1 cellular context compared by ENCODE assay signal in the genomic region with DNA sequence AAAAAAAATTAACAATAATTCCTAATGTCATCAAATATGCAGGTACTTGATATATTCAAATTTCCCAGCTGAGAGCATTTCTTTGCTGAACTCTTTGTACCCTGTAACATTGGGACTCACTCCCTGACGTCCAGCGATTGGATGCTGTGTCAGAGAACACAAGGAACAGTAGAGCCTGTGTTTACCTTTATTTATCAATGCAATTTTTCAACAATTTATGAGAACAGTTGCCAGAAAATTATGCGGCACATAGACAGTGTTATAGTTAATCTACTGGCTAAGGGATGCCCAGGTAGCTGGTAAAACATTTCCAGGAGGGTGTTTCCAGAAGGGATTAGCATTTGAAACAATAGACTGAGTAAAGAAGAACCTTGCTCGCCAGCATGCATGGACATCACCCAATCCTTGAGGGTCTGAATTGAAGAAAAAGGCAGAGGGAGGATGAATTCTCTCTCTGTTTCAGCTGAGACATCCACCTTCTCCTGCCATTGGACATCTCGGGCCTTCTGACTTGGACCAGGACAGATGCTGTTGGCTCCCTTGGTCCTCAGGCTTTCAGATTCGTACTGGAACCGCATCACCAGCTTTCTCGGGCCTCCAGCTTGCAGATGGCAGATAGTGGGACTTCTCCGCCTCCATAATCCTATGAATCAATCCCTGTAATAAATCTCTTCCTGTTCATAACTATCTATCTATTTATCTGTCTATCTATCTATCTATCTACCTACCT.
TF ChIP-seq lines count a peak whose summit lies in the region.

No MANE protein-coding gene starts in this region.

TF ChIP-seq in HepG2, 621 proteins besides CTCF, POLR2A, EP300 and RAD21 (continued from another document):
- TF ChIP-seq, protein P1, sequence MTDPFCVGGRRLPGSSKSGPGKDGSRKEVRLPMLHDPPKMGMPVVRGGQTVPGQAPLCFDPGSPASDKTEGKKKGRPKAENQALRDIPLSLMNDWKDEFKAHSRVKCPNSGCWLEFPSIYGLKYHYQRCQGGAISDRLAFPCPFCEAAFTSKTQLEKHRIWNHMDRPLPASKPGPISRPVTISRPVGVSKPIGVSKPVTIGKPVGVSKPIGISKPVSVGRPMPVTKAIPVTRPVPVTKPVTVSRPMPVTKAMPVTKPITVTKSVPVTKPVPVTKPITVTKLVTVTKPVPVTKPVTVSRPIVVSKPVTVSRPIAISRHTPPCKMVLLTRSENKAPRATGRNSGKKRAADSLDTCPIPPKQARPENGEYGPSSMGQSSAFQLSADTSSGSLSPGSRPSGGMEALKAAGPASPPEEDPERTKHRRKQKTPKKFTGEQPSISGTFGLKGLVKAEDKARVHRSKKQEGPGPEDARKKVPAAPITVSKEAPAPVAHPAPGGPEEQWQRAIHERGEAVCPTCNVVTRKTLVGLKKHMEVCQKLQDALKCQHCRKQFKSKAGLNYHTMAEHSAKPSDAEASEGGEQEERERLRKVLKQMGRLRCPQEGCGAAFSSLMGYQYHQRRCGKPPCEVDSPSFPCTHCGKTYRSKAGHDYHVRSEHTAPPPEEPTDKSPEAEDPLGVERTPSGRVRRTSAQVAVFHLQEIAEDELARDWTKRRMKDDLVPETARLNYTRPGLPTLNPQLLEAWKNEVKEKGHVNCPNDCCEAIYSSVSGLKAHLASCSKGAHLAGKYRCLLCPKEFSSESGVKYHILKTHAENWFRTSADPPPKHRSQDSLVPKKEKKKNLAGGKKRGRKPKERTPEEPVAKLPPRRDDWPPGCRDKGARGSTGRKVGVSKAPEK (CRISPR knock-in tag; IDR thresholded peaks at IDR 0.05; ENCODE audit: borderline replicate concordance) = no peak
- no peak for TF ChIP-seq ZNF205 (CRISPR knock-in tag; IDR thresholded peaks at IDR 0.05)
- TF ChIP-seq ZNF83 (CRISPR knock-in tag; IDR thresholded peaks at IDR 0.05; ENCODE audit: borderline replicate concordance) = no peak
- TF ChIP-seq, protein P2, sequence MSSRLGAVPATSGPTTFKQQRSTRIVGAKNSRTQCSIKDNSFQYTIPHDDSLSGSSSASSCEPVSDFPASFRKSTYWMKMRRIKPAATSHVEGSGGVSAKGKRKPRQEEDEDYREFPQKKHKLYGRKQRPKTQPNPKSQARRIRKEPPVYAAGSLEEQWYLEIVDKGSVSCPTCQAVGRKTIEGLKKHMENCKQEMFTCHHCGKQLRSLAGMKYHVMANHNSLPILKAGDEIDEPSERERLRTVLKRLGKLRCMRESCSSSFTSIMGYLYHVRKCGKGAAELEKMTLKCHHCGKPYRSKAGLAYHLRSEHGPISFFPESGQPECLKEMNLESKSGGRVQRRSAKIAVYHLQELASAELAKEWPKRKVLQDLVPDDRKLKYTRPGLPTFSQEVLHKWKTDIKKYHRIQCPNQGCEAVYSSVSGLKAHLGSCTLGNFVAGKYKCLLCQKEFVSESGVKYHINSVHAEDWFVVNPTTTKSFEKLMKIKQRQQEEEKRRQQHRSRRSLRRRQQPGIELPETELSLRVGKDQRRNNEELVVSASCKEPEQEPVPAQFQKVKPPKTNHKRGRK (CRISPR knock-in tag; IDR thresholded peaks at IDR 0.05) = no peak
- peak; percentile 53 for TF ChIP-seq SALL1 (CRISPR knock-in tag; IDR thresholded peaks at IDR 0.05)
- TF ChIP-seq, protein P3, sequence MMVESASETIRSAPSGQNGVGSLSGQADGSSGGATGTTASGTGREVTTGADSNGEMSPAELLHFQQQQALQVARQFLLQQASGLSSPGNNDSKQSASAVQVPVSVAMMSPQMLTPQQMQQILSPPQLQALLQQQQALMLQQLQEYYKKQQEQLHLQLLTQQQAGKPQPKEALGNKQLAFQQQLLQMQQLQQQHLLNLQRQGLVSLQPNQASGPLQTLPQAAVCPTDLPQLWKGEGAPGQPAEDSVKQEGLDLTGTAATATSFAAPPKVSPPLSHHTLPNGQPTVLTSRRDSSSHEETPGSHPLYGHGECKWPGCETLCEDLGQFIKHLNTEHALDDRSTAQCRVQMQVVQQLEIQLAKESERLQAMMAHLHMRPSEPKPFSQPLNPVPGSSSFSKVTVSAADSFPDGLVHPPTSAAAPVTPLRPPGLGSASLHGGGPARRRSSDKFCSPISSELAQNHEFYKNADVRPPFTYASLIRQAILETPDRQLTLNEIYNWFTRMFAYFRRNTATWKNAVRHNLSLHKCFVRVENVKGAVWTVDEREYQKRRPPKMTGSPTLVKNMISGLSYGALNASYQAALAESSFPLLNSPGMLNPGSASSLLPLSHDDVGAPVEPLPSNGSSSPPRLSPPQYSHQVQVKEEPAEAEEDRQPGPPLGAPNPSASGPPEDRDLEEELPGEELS (CRISPR knock-in tag; IDR thresholded peaks at IDR 0.05) = 0 out of 2 replicates have a peak, but pooled peaks have one; percentile 17
- TF ChIP-seq ETV6 (CRISPR knock-in tag; conservative IDR thresholded peaks at IDR 0.05) = no peak
- TF ChIP-seq ZFX (CRISPR knock-in tag; IDR thresholded peaks at IDR 0.05; ENCODE audit: low read depth) = peak; percentile 29; the same call in 1 of the 2 replicates
- 0 out of 2 replicates have a peak, but pooled peaks have one; percentile 38 for TF ChIP-seq EEA1 (CRISPR knock-in tag; IDR thresholded peaks at IDR 0.05; ENCODE audit: borderline replicate concordance)
- TF ChIP-seq, protein P4, sequence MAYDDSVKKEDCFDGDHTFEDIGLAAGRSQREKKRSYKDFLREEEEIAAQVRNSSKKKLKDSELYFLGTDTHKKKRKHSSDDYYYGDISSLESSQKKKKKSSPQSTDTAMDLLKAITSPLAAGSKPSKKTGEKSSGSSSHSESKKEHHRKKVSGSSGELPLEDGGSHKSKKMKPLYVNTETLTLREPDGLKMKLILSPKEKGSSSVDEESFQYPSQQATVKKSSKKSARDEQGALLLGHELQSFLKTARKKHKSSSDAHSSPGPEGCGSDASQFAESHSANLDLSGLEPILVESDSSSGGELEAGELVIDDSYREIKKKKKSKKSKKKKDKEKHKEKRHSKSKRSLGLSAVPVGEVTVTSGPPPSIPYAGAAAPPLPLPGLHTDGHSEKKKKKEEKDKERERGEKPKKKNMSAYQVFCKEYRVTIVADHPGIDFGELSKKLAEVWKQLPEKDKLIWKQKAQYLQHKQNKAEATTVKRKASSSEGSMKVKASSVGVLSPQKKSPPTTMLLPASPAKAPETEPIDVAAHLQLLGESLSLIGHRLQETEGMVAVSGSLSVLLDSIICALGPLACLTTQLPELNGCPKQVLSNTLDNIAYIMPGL (CRISPR knock-in tag; IDR thresholded peaks at IDR 0.05; ENCODE audit: borderline replicate concordance in 1 of 2, low read depth in 1 of 2) = 0 out of 4 replicates have a peak, but pooled peaks of 1 of the 2 experiments have one; percentile 22
- TF ChIP-seq GTF2F1 (IDR thresholded peaks at IDR 0.05; ENCODE audit: low read length) = no peak
- no peak for TF ChIP-seq ZNF17 (CRISPR knock-in tag; IDR thresholded peaks at IDR 0.05)
- TF ChIP-seq, protein P5, sequence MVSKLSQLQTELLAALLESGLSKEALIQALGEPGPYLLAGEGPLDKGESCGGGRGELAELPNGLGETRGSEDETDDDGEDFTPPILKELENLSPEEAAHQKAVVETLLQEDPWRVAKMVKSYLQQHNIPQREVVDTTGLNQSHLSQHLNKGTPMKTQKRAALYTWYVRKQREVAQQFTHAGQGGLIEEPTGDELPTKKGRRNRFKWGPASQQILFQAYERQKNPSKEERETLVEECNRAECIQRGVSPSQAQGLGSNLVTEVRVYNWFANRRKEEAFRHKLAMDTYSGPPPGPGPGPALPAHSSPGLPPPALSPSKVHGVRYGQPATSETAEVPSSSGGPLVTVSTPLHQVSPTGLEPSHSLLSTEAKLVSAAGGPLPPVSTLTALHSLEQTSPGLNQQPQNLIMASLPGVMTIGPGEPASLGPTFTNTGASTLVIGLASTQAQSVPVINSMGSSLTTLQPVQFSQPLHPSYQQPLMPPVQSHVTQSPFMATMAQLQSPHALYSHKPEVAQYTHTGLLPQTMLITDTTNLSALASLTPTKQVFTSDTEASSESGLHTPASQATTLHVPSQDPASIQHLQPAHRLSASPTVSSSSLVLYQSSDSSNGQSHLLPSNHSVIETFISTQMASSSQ (IDR thresholded peaks at IDR 0.05; ENCODE audit: low read depth) = peak; percentile 54; the same call in 1 of the 2 replicates
- TF ChIP-seq, protein P5 (CRISPR knock-in tag; IDR thresholded peaks at IDR 0.05; ENCODE audit: borderline replicate concordance) = peak; percentile 37; the same call in 1 of the 2 replicates
- TF ChIP-seq ELF1 (CRISPR knock-in tag; IDR thresholded peaks at IDR 0.05) = no peak
- TF ChIP-seq SMAD1 (CRISPR knock-in tag; IDR thresholded peaks at IDR 0.05; ENCODE audit: borderline replicate concordance, low read depth) = no peak
- TF ChIP-seq, protein P6, sequence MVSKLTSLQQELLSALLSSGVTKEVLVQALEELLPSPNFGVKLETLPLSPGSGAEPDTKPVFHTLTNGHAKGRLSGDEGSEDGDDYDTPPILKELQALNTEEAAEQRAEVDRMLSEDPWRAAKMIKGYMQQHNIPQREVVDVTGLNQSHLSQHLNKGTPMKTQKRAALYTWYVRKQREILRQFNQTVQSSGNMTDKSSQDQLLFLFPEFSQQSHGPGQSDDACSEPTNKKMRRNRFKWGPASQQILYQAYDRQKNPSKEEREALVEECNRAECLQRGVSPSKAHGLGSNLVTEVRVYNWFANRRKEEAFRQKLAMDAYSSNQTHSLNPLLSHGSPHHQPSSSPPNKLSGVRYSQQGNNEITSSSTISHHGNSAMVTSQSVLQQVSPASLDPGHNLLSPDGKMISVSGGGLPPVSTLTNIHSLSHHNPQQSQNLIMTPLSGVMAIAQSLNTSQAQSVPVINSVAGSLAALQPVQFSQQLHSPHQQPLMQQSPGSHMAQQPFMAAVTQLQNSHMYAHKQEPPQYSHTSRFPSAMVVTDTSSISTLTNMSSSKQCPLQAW (CRISPR knock-in tag; IDR thresholded peaks at IDR 0.05) = 0 out of 2 replicates have a peak, but pooled peaks have one; percentile 41
